Comparison of ENCODE assay signal across 8 cellular contexts in the genomic region with DNA sequence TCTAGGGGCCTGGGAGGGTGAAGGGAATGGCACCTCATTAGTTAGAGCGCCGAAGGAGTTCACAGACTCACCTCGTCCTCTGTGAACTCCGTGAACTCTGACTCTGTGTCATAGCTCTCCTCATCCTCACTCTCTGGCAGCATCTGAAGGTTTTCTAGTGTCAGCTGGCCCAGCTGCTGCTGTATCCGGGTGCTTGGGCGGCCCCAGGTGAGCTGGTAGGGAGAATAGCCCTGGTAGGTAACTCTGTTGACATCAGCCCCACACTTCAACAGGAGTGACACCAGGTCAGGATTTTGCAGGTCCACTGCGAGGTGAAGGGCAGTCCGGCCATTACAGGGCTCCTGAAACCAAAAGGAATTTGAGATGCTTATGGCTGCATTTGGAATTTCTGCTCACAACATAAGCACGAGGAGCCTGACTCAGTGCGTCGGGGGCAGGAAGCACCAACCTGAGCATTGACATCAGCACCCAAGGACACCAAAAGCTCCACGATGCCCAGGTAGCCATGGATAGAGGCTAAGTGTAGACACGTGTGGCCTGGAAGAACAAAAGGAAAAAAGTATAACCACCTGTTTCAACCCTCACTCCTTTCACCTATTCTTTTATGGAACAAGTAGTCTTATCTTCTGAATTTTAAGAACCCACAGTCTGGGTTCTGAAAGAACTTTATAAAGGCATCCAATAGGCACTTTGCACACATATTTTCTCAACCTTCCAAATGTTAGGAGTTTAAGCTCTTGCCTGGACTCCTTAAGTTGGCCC. TPM values are rescaled to one million over a fixed set of nuclear protein-coding genes. Genes with fewer than 3 reads are reported as not detected.
A peak's percentile ranks its signal among the peaks of the same experiment; 100 is the strongest.
DNase-seq lines count a peak whose midpoint lies in the region; ATAC-seq, FAIRE-seq and TF ChIP-seq lines count a peak whose summit lies in the region.

No MANE protein-coding gene starts in this region.

- intact Hi-C loops in Panc1 (cut with micrococcal nuclease; ENCODE audit: unreplicated experiment) (loop anchor here (10.0 kb wide), 2 partner anchors 108 to 188 kb away; partner anchors contain the start of gene PSMA6), transverse colon (cut with DNase I; ENCODE audit: low total_unique reads) (loop anchor here (5.0 kb wide), 1 partner anchor 110 kb away; the partner anchor contains the start of gene PSMA6)

- peaks cover 51% of the 10 kb centered on the region for H3K4me1 ChIP-seq in Panc1 (ENCODE audit: control insufficient read depth, insufficient read depth, low read length)
- H3K4me1 ChIP-seq in transverse colon = peaks cover 21 to 73% (median 60%) of the 10 kb centered on the region in 4 donors

- no peak for FAIRE-seq in bronchial epithelial cell (lab: Jason Lieb, UNC)

- in situ Hi-C loops in Panc1 (cut with HindIII; ENCODE audit: low pct_unique_long_range_greater_than_20kb, low sequenced_read_pairs) (no loop called here), transverse colon (cut with MboI; ENCODE audit: low pct_ligation_motif_present in 1 of 4, low pct_unique_long_range_greater_than_20kb in 1 of 4, low sequenced_read_pairs in 3 of 4) (loop anchor here in 3 of 4 donors (10.0 to 25.0 kb wide), 5 partner anchors 108 to 690 kb away; partner anchors contain the start of genes PSMA6 (in 2 of the 3), CFL2 (in 1 of the 3), PPP2R3C (in 1 of the 3) and PRORP (in 1 of the 3))

- DNase-seq in AG10803 (ENCODE audit: low read depth) (no peak), Panc1 (ENCODE audit: low read depth, low spot score) (no peak), bronchial epithelial cell (ENCODE audit: low read depth) (peak; percentile 55), mesothelial cell of epicardium (ENCODE audit: low spot score in 2 of 2, unreplicated experiment in 2 of 2) (no peak), transverse colon (peak; percentile 48), NCI-H1417 treated with DMSO at 0.1 percent for 48 hours (lab: John Stamatoyannopoulos, UW) (no peak)

- TF ChIP-seq CTCF in AG10803 (conservative IDR thresholded peaks at IDR 0.05; ENCODE audit: low read length) = no peak
- no peak for TF ChIP-seq CTCF in Panc1 (IDR thresholded peaks at IDR 0.05)
- TF ChIP-seq CTCF in bronchial epithelial cell (IDR thresholded peaks at IDR 0.05; ENCODE audit: insufficient read depth, low read length, severe bottlenecking) = no peak
- TF ChIP-seq CTCF in mesothelial cell of epicardium (IDR thresholded peaks at IDR 0.05; ENCODE audit: unreplicated experiment) = no peak
- no peak for TF ChIP-seq CTCF in transverse colon (IDR thresholded peaks at IDR 0.05)

- H3K27ac Mint-ChIP-seq in mesothelial cell of epicardium = peak overlapping the region; percentile 98

- no peaks in the 10 kb centered on the region for H3K9me3 ChIP-seq in Panc1 (ENCODE audit: control insufficient read depth, insufficient read depth, low read depth, low read length)
- no peaks in the 10 kb centered on the region for H3K9me3 ChIP-seq in transverse colon

- no TSS peak for BruUV-seq in Panc1 (replicated peaks; lab: Mats Ljungman, UMichigan)

- no peaks in the 10 kb centered on the region for H3K27me3 Mint-ChIP-seq in mesothelial cell of epicardium (ENCODE audit: low read depth)

- H3K4me3 Mint-ChIP-seq in mesothelial cell of epicardium = peak overlapping the region; percentile 81

- H3K27ac ChIP-seq in Panc1 (ENCODE audit: low read length) (peak overlapping the region; percentile 92), transverse colon (peak overlapping the region; percentile 99 to 100 (median 100))

- 26% methylated on average over 13 of the region's 13 CpGs; no CpG with 5 or more reads in 1 of the 2 donors for WGBS in transverse colon (ENCODE audit: low coverage in 1 of 2), 2 donors

- CTCF ChIA-PET in Panc1 (lab: Charles Lee) = no interaction called here

- POLR2A ChIA-PET in Panc1 (lab: Charles Lee) = interaction anchor here (0.6 kb wide), 2 partner anchors 46 to 72 kb away, joined by 4 to 13 read pairs; no protein-coding TSS in a partner anchor

- H3K9me3 Mint-ChIP-seq in mesothelial cell of epicardium = no peaks in the 10 kb centered on the region

- H3K4me3 ChIP-seq in AG10803 (ENCODE audit: low read length) (peak overlapping the region; percentile 84), Panc1 (ENCODE audit: low read depth in 2 of 2, low read length in 2 of 2) (peak overlapping the region; percentile 68 to 73), bronchial epithelial cell (ENCODE audit: low read depth, low read length) (peak overlapping the region; percentile 94), transverse colon (peak overlapping the region; percentile 57 to 94 (median 88))

- peaks cover 17% of the 10 kb centered on the region for H3K36me3 ChIP-seq in Panc1 (ENCODE audit: control insufficient read depth, insufficient read depth, low read length)
- peaks cover 23% of the 10 kb centered on the region for H3K36me3 ChIP-seq in bronchial epithelial cell (ENCODE audit: control insufficient read depth, insufficient read depth, low read length)
- peaks cover 0 to 37% (median 25%) of the 10 kb centered on the region in 4 donors for H3K36me3 ChIP-seq in transverse colon

- TF ChIP-seq POLR2A in transverse colon (IDR thresholded peaks at IDR 0.05) = no peak

- no peak for TF ChIP-seq EP300 in transverse colon (IDR thresholded peaks at IDR 0.05; ENCODE audit: low read depth)

- H3K27me3 ChIP-seq in Panc1 (ENCODE audit: control insufficient read depth, insufficient read depth, low read length) (no peaks in the 10 kb centered on the region), bronchial epithelial cell (ENCODE audit: control insufficient read depth, insufficient read depth, low read length) (no peaks in the 10 kb centered on the region), transverse colon (no peaks in the 10 kb centered on the region)

- peaks cover 35% of the 10 kb centered on the region for H3K36me3 Mint-ChIP-seq in mesothelial cell of epicardium

- no peak for ATAC-seq in Panc1
- ATAC-seq in GM21619 (IDR thresholded peaks at IDR 0.05; ENCODE audit: unreplicated experiment) = no peak
- ATAC-seq in HG03108 (IDR thresholded peaks at IDR 0.05; ENCODE audit: unreplicated experiment) = no peak

- peaks cover 60% of the 10 kb centered on the region for H3K4me1 Mint-ChIP-seq in mesothelial cell of epicardium

RNA-seq across cellular contexts. Expression of gene NFKBIA, which starts 2.0 kb away (rescaled TPM):
- total RNA-seq in Panc1 (2021; ENCODE audit: unreplicated experiment) = 99.4 TPM
- polyA plus RNA-seq in Panc1 (2012; ENCODE audit: insufficient read length) = 121 TPM
- total RNA-seq in bronchial epithelial cell = 60.6 and 73.7 TPM in 2 replicates
- 196 to 218 TPM (median 205 TPM) in 3 replicates for total RNA-seq in mesothelial cell of epicardium
- 1,000 to 10,000 TPM in 1 of 4 donors, 100 to 1,000 TPM in 3; 362 to 1,916 (median 456) TPM for total RNA-seq in transverse colon

Comparison
In these comparisons a context has a peak if more than half of its experiments do, and no peak if none do; other contexts are left out.
1. DNase-seq: peak in bronchial epithelial cell (single experiment) and transverse colon (single experiment); none in AG10803 (single experiment), Panc1 (single experiment), mesothelial cell of epicardium (0 of 2) and NCI-H1417 treated with DMSO at 0.1 percent for 48 hours (single experiment).
2. Peak in every context shown above with its lines, with median percentiles within 50 percentile points of each other: H3K4me3 ChIP-seq.